13 cellular contexts compared by ENCODE assay signal in genomic region chr1:113041569-113042335, GRCh38. TPM values are rescaled to one million over a fixed set of nuclear protein-coding genes. Genes with fewer than 3 reads are reported as not detected.
DNase-seq lines count a peak whose midpoint lies in the region; ATAC-seq, FAIRE-seq and TF ChIP-seq lines count a peak whose summit lies in the region.
"Had no signal": no experiment of that assay in that cellular context is flagged by ENCODE, and none has a peak within 500 bp of the region (broad histone marks: within the 10 kb centered on the region; RNA-seq: fewer than 3 reads in every experiment).

No MANE protein-coding gene starts in this region.

- H3K4me1 ChIP-seq in CD4-positive, CD25-positive, alpha-beta regulatory T cell (ENCODE audit: control insufficient read depth, insufficient read depth, low read length, poor library complexity, severe bottlenecking): peaks cover 11% of the 10 kb centered on the region

- no peak overlapping the region for H3K27ac ChIP-seq in CD4-positive, CD25-positive, alpha-beta regulatory T cell (ENCODE audit: insufficient read depth, low read length, poor library complexity, severe bottlenecking)

- peaks cover 16 to 40% (median 27%) of the 10 kb centered on the region in 4 donors for H3K4me1 Mint-ChIP-seq in CD4-positive, CD25-positive, alpha-beta regulatory T cell
- peaks cover 26% of the 10 kb centered on the region for H3K4me1 Mint-ChIP-seq in activated CD4-positive, alpha-beta T cell treated with anti-CD3 and anti-CD28 coated beads, Interleukin-2, amount 10 ng/mL, durations not matched to agents 24 days and 14 days

- no peaks in the 10 kb centered on the region for H3K27me3 ChIP-seq in CD4-positive, CD25-positive, alpha-beta regulatory T cell (ENCODE audit: control insufficient read depth, insufficient read depth, low read length)
- H3K27me3 ChIP-seq in bronchial epithelial cell (ENCODE audit: control insufficient read depth, insufficient read depth, low read length): no peaks in the 10 kb centered on the region
- H3K27me3 ChIP-seq: heart right ventricle had no signal

- DNase-seq in CD4-positive, CD25-positive, alpha-beta regulatory T cell: no peak
- DNase-seq in bronchial epithelial cell (ENCODE audit: low read depth) (peak; percentile 8), midbrain (lab: John Stamatoyannopoulos, UW) (peak; percentile 76), COR-L47 (lab: John Stamatoyannopoulos, UW) (no peak)
- DNase-seq in activated CD4-positive, alpha-beta T cell treated with anti-CD3 and anti-CD28 coated beads, Interleukin-2, amount 10 ng/mL, durations not matched to agents 24 days and 14 days: no peak
- no peak for DNase-seq in stimulated activated CD4-positive, alpha-beta T cell treated with anti-CD3 and anti-CD28 coated beads, Interleukin-15, amount 100 ng/mL, for 24 hours
- DNase-seq: activated effector memory CD4-positive, alpha-beta T cell treated with Interleukin-2 at 50 U/mL for 16 hours; KBM-7; SHP77 treated with DMSO at 0.1 percent for 48 hours had no signal

- H3K27ac Mint-ChIP-seq in CD4-positive, CD25-positive, alpha-beta regulatory T cell: peak overlapping the region; percentile 38 to 75 (median 66)
- no peak overlapping the region for H3K27ac Mint-ChIP-seq in activated CD4-positive, alpha-beta T cell treated with anti-CD3 and anti-CD28 coated beads, Interleukin-2, amount 10 ng/mL, durations not matched to agents 24 days and 14 days

- H3K36me3 Mint-ChIP-seq in CD4-positive, CD25-positive, alpha-beta regulatory T cell: no peaks in the 10 kb centered on the region
- H3K36me3 Mint-ChIP-seq in activated CD4-positive, alpha-beta T cell treated with anti-CD3 and anti-CD28 coated beads, Interleukin-2, amount 10 ng/mL, durations not matched to agents 24 days and 14 days (ENCODE audit: low read depth): no peaks in the 10 kb centered on the region

- TF ChIP-seq CTCF in bronchial epithelial cell (IDR thresholded peaks at IDR 0.05; ENCODE audit: insufficient read depth, low read length, severe bottlenecking): no peak

- intact Hi-C loops in activated CD4-positive, alpha-beta T cell treated with anti-CD3 and anti-CD28 coated beads, Interleukin-2, amount 10 ng/mL, durations not matched to agents 24 days and 14 days (cut with micrococcal nuclease): loop anchor here (2.0 to 10.0 kb wide), 2 partner anchors 161 to 237 kb away; no protein-coding TSS in a partner anchor

- H3K27me3 Mint-ChIP-seq in CD4-positive, CD25-positive, alpha-beta regulatory T cell: no peaks in the 10 kb centered on the region
- no peaks in the 10 kb centered on the region for H3K27me3 Mint-ChIP-seq in activated CD4-positive, alpha-beta T cell treated with anti-CD3 and anti-CD28 coated beads, Interleukin-2, amount 10 ng/mL, durations not matched to agents 24 days and 14 days

- no peaks in the 10 kb centered on the region for H3K36me3 ChIP-seq in CD4-positive, CD25-positive, alpha-beta regulatory T cell (ENCODE audit: control insufficient read depth, insufficient read depth, low read length)
- H3K36me3 ChIP-seq in bronchial epithelial cell (ENCODE audit: control insufficient read depth, insufficient read depth, low read length): no peaks in the 10 kb centered on the region
- H3K36me3 ChIP-seq: heart right ventricle had no signal

- no peaks in the 10 kb centered on the region for H3K9me3 Mint-ChIP-seq in CD4-positive, CD25-positive, alpha-beta regulatory T cell
- no peaks in the 10 kb centered on the region for H3K9me3 Mint-ChIP-seq in activated CD4-positive, alpha-beta T cell treated with anti-CD3 and anti-CD28 coated beads, Interleukin-2, amount 10 ng/mL, durations not matched to agents 24 days and 14 days

- peak overlapping the region in 1 of 4 donors; percentile 20 for H3K4me3 Mint-ChIP-seq in CD4-positive, CD25-positive, alpha-beta regulatory T cell
- no peak overlapping the region for H3K4me3 Mint-ChIP-seq in activated CD4-positive, alpha-beta T cell treated with anti-CD3 and anti-CD28 coated beads, Interleukin-2, amount 10 ng/mL, durations not matched to agents 24 days and 14 days

- H3K4me3 ChIP-seq in CD4-positive, CD25-positive, alpha-beta regulatory T cell (ENCODE audit: low read depth, low read length): no peak overlapping the region
- H3K4me3 ChIP-seq in bronchial epithelial cell (ENCODE audit: low read depth, low read length): no peak overlapping the region
- H3K4me3 ChIP-seq: heart right ventricle had no signal

- no peak for ATAC-seq in CD4-positive, CD25-positive, alpha-beta regulatory T cell (ENCODE audit: low read depth in 2 of 2)
- ATAC-seq in HG03095 (IDR thresholded peaks at IDR 0.05; ENCODE audit: unreplicated experiment): peak; percentile 5
- no peak for ATAC-seq in GM21360 (IDR thresholded peaks at IDR 0.05; ENCODE audit: unreplicated experiment)

- no peaks in the 10 kb centered on the region for H3K9me3 ChIP-seq in CD4-positive, CD25-positive, alpha-beta regulatory T cell (ENCODE audit: control insufficient read depth in 2 of 2, low read length in 2 of 2)
- H3K9me3 ChIP-seq: heart right ventricle had no signal

- FAIRE-seq in bronchial epithelial cell (lab: Jason Lieb, UNC): no peak
- FAIRE-seq: urothelium cell line had no signal

RNA-seq across cellular contexts. Expression of gene LRIG2, which starts 31.2 kb away (rescaled TPM):
- total RNA-seq in CD4-positive, CD25-positive, alpha-beta regulatory T cell: 31.1 TPM
- 1 to 10 TPM; 2.4 to 6.5 (median 4.5) TPM for polyA plus RNA-seq in CD4-positive, CD25-positive, alpha-beta regulatory T cell
- 10.1 and 10.3 TPM in 2 replicates for total RNA-seq in bronchial epithelial cell
- total RNA-seq in activated CD4-positive, alpha-beta T cell treated with anti-CD3 and anti-CD28 coated beads, Interleukin-2, amount 10 ng/mL, durations not matched to agents 24 days and 14 days: 11.8 and 12.7 TPM in 2 replicates

Comparison
In these comparisons a context has a peak if more than half of its experiments do, and no peak if none do; other contexts are left out.
1. DNase-seq: peak in bronchial epithelial cell (single experiment) and midbrain (single experiment); none in CD4-positive, CD25-positive, alpha-beta regulatory T cell (0 of 3), activated CD4-positive, alpha-beta T cell treated with anti-CD3 and anti-CD28 coated beads, Interleukin-2, amount 10 ng/mL, durations not matched to agents 24 days and 14 days (single experiment), stimulated activated CD4-positive, alpha-beta T cell treated with anti-CD3 and anti-CD28 coated beads, Interleukin-15, amount 100 ng/mL, for 24 hours (single experiment) and COR-L47 (single experiment).